Comparison of ENCODE assay signal across 1 cellular context in genomic region chr1:165696625-165697100, GRCh38.
TF ChIP-seq lines count a peak whose summit lies in the region.

No MANE protein-coding gene starts in this region.

TF ChIP-seq in SK-N-SH treated with all-trans-retinoic acid at 6 μM for 48 hours, 23 proteins besides CTCF, POLR2A, EP300 and RAD21 (continued from another document):
- TF ChIP-seq TSHZ2 (CRISPR knock-in tag; IDR thresholded peaks at IDR 0.05) = no peak
- no peak for TF ChIP-seq ARNTL (CRISPR knock-in tag; IDR thresholded peaks at IDR 0.05; ENCODE audit: borderline replicate concordance, low read depth)
